14 cellular contexts compared by ENCODE assay signal in the genomic region with DNA sequence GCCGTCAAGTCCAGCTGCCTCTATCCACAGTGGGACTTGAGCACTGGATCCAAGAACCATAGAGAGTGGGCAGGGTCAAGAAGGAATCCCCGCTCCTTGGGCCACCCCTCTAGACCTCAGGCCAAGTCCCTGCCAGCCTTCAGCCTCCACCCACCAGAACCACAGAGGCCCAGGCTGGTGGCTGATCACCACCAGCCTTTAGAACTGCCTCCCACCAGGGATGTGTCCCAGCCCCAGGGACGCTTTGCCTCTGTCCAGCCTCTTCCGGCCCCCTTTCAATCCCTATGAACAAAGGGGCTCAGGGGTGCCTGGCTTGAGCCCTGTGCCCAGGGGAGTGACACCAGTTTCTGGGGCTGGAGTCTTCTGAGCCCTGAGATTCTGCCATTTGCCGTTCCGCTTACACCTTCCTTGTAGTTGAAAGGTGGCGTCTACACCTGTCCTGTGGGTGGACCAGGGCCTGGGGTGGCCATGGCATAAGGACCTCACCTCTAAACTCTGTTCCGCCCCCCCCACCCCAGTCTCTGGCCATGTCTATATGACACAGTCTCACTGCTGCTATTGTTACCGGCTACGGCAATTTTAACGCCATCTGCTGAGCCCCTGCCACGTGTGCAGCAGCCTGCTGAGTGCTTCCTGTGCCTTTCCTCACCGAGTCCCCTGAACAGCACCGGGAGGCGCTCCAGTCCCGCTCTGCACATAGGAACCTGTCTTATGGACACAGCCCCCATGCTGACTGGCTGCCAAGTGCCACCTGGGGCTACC. TPM values are rescaled to one million over a fixed set of nuclear protein-coding genes. Genes with fewer than 3 reads are reported as not detected.
DNase-seq lines count a peak whose midpoint lies in the region; ATAC-seq and TF ChIP-seq lines count a peak whose summit lies in the region.
"Had no signal": no experiment of that assay in that cellular context is flagged by ENCODE, and none has a peak within 500 bp of the region (broad histone marks: within the 10 kb centered on the region; RNA-seq: fewer than 3 reads in every experiment).

No MANE protein-coding gene starts in this region.

- no peak for ATAC-seq in GM21367 (IDR thresholded peaks at IDR 0.05; ENCODE audit: unreplicated experiment)
- ATAC-seq: activated naive CD4-positive, alpha-beta T cell treated with anti-CD3 and anti-CD28 coated beads, Interleukin-2, amount 50 U/mL, for 72 hours; K562 had no signal

- no peak overlapping the region for H3K4me3 Mint-ChIP-seq in activated T-helper 2 cell treated with anti-CD3 and anti-CD28 coated beads, Interferon-gamma antibody, Interleukin-2, Interleukin-4, amounts not matched to agents 10 μg/mL and 5 μg/mL and 100 μg/mL, durations not matched to agents 14 hours and 24 hours and 36 hours (ENCODE audit: low read depth)

- peak; percentile 53 for DNase-seq in NCI-H82 (lab: John Stamatoyannopoulos, UW)
- no peak for DNase-seq in NCI-H82 treated with DMSO at 0.1 percent for 48 hours (lab: John Stamatoyannopoulos, UW; ENCODE audit: unreplicated experiment)
- DNase-seq in NCI-H1694 treated with DMSO at 0.1 percent for 48 hours (lab: John Stamatoyannopoulos, UW) = peak; percentile 87
- DNase-seq in dorsolateral prefrontal cortex = peak in 7 of 10 donors; percentile 21 to 53 (median 35)
- DNase-seq in trophoblast cell = no peak
- no peak for DNase-seq in activated T-helper 2 cell treated with anti-CD3 and anti-CD28 coated beads, Interferon-gamma antibody, Interleukin-2, Interleukin-4, amounts not matched to agents 10 μg/mL and 5 μg/mL and 100 μg/mL, durations not matched to agents 14 hours and 24 hours and 36 hours (ENCODE audit: low spot score)
- DNase-seq in NCI-H2029 (lab: John Stamatoyannopoulos, UW) = no peak
- DNase-seq: colonic mucosa; NCI-H510A treated with DMSO at 0.1 percent for 48 hours; stimulated activated CD4-positive, alpha-beta T cell treated with anti-CD3 and anti-CD28 coated beads, Interleukin-15, amount 100 ng/mL, for 24 hours had no signal

- no peaks in the 10 kb centered on the region for H3K79me2 ChIP-seq in trophoblast cell (ENCODE audit: control insufficient read depth, insufficient read depth, low read length, poor library complexity)

- H3K27ac Mint-ChIP-seq in activated T-helper 2 cell treated with anti-CD3 and anti-CD28 coated beads, Interferon-gamma antibody, Interleukin-2, Interleukin-4, amounts not matched to agents 10 μg/mL and 5 μg/mL and 100 μg/mL, durations not matched to agents 14 hours and 24 hours and 36 hours = no peak overlapping the region
- H3K27ac Mint-ChIP-seq: activated naive CD4-positive, alpha-beta T cell treated with anti-CD3 and anti-CD28 coated beads, Interleukin-2, amount 50 U/mL, for 72 hours had no signal

- no peaks in the 10 kb centered on the region for H3K4me1 Mint-ChIP-seq in activated T-helper 2 cell treated with anti-CD3 and anti-CD28 coated beads, Interferon-gamma antibody, Interleukin-2, Interleukin-4, amounts not matched to agents 10 μg/mL and 5 μg/mL and 100 μg/mL, durations not matched to agents 14 hours and 24 hours and 36 hours (ENCODE audit: low read depth)

- peak overlapping the region; percentile 4 for H3K14ac ChIP-seq in trophoblast cell (ENCODE audit: low read length)

- WGBS in trophoblast cell (ENCODE audit: extremely low coverage, insufficient coverage, insufficient read length) = no CpG with 5 or more reads among the region's 16 CpGs

- no peak overlapping the region for H3K27ac ChIP-seq in dorsolateral prefrontal cortex
- H3K27ac ChIP-seq in trophoblast cell (ENCODE audit: low read depth, low read length) = peak overlapping the region; percentile 46
- H3K27ac ChIP-seq: colonic mucosa had no signal

- H3K4ac ChIP-seq in trophoblast cell (ENCODE audit: low read depth, low read length) = no peak overlapping the region

- H3K79me1 ChIP-seq in trophoblast cell (ENCODE audit: low read length) = peaks cover 24% of the 10 kb centered on the region

- no peak for TF ChIP-seq CTCF in dorsolateral prefrontal cortex (IDR thresholded peaks at IDR 0.05 in 54 of 56, conservative IDR thresholded peaks at IDR 0.05 in 2 of 56; ENCODE audit: low read depth in 1 of 56, partially characterized antibody in 56 of 56)

- peak overlapping the region; percentile 22 for H4K91ac ChIP-seq in trophoblast cell (ENCODE audit: low read depth, low read length)

- H3K23ac ChIP-seq in trophoblast cell (ENCODE audit: low read length) = no peak overlapping the region

- no peak overlapping the region for H3K4me2 ChIP-seq in trophoblast cell (ENCODE audit: low read length)

- intact Hi-C loops in dorsolateral prefrontal cortex (cut with DNase I) = loop anchor here (5.0 kb wide), 2 partner anchors 35 to 130 kb away; a partner anchor contains a TSS
- intact Hi-C loops in activated T-helper 2 cell treated with anti-CD3 and anti-CD28 coated beads, Interferon-gamma antibody, Interleukin-2, Interleukin-4, amounts not matched to agents 10 μg/mL and 5 μg/mL and 100 μg/mL, durations not matched to agents 14 hours and 24 hours and 36 hours (cut with micrococcal nuclease) = no loop called here

- no peak overlapping the region for H4K8ac ChIP-seq in trophoblast cell (ENCODE audit: low read depth, low read length)

- peak overlapping the region; percentile 9 for H3K18ac ChIP-seq in trophoblast cell (ENCODE audit: low read length)

- no peak overlapping the region for H3K4me3 ChIP-seq in dorsolateral prefrontal cortex
- H3K4me3 ChIP-seq in trophoblast cell (ENCODE audit: low read depth, low read length) = no peak overlapping the region
- H3K4me3 ChIP-seq: colonic mucosa, K562 had no signal

- H3K36me3 ChIP-seq in trophoblast cell (ENCODE audit: control insufficient read depth in 1 of 2, insufficient read depth in 2 of 2, low read length in 2 of 2) = peaks cover 37 to 42% of the 10 kb centered on the region in 2 experiments
- H3K36me3 ChIP-seq: colonic mucosa had no signal

- H3K9ac ChIP-seq in trophoblast cell (ENCODE audit: low read length) = no peak overlapping the region

- peaks cover 6% of the 10 kb centered on the region for H3K9me3 ChIP-seq in trophoblast cell (ENCODE audit: insufficient read depth, low read depth, low read length)
- H3K9me3 ChIP-seq: colonic mucosa had no signal

- H4K12ac ChIP-seq in trophoblast cell (ENCODE audit: low read depth, low read length) = no peak overlapping the region

- H2AFZ ChIP-seq in trophoblast cell (ENCODE audit: insufficient read depth, low read length, poor library complexity) = no peak overlapping the region

- peaks cover 23 to 32% of the 10 kb centered on the region in 2 experiments for H3K4me1 ChIP-seq in trophoblast cell (ENCODE audit: control insufficient read depth in 1 of 2, insufficient read depth in 2 of 2, low read length in 2 of 2)
- H3K4me1 ChIP-seq: colonic mucosa had no signal

- peak overlapping the region; percentile 23 for H2BK12ac ChIP-seq in trophoblast cell (ENCODE audit: low read length)

- no peaks in the 10 kb centered on the region for H3K27me3 Mint-ChIP-seq in activated T-helper 2 cell treated with anti-CD3 and anti-CD28 coated beads, Interferon-gamma antibody, Interleukin-2, Interleukin-4, amounts not matched to agents 10 μg/mL and 5 μg/mL and 100 μg/mL, durations not matched to agents 14 hours and 24 hours and 36 hours (ENCODE audit: low read depth)

- H2BK5ac ChIP-seq in trophoblast cell (ENCODE audit: low read depth, low read length, poor library complexity) = no peak overlapping the region

- H3K27me3 ChIP-seq in dorsolateral prefrontal cortex = no peaks in the 10 kb centered on the region
- no peaks in the 10 kb centered on the region for H3K27me3 ChIP-seq in trophoblast cell (ENCODE audit: insufficient read depth, low read length)
- H3K27me3 ChIP-seq: colonic mucosa had no signal

- no peaks in the 10 kb centered on the region for H3K36me3 Mint-ChIP-seq in activated T-helper 2 cell treated with anti-CD3 and anti-CD28 coated beads, Interferon-gamma antibody, Interleukin-2, Interleukin-4, amounts not matched to agents 10 μg/mL and 5 μg/mL and 100 μg/mL, durations not matched to agents 14 hours and 24 hours and 36 hours (ENCODE audit: low read depth)

- H2BK120ac ChIP-seq in trophoblast cell (ENCODE audit: insufficient read depth, low read length, poor library complexity) = peak overlapping the region; percentile 2

- H3K9me3 Mint-ChIP-seq in activated T-helper 2 cell treated with anti-CD3 and anti-CD28 coated beads, Interferon-gamma antibody, Interleukin-2, Interleukin-4, amounts not matched to agents 10 μg/mL and 5 μg/mL and 100 μg/mL, durations not matched to agents 14 hours and 24 hours and 36 hours = no peaks in the 10 kb centered on the region
- H3K9me3 Mint-ChIP-seq: activated naive CD4-positive, alpha-beta T cell treated with anti-CD3 and anti-CD28 coated beads, Interleukin-2, amount 50 U/mL, for 72 hours had no signal

- H2AK5ac ChIP-seq in trophoblast cell (ENCODE audit: low read length) = no peak overlapping the region

RNA-seq across cellular contexts. Expression of a gene that starts 35.7 kb away (rescaled TPM):
- total RNA-seq in dorsolateral prefrontal cortex = under 1 TPM in 2 of 120 experiments, not detected in 118; 0.64 to 0.72 TPM
- polyA plus RNA-seq in trophoblast cell (2013) = 0.07 and 0.08 TPM in 2 replicates
- total RNA-seq in activated T-helper 2 cell treated with anti-CD3 and anti-CD28 coated beads, Interferon-gamma antibody, Interleukin-2, Interleukin-4, amounts not matched to agents 10 μg/mL and 5 μg/mL and 100 μg/mL, durations not matched to agents 14 hours and 24 hours and 36 hours = not detected in 2 replicates
- total RNA-seq: activated naive CD4-positive, alpha-beta T cell treated with anti-CD3 and anti-CD28 coated beads, Interleukin-2, amount 50 U/mL, for 72 hours had no signal
- polyA plus RNA-seq: K562, neural cell had no signal

RNA-seq across cellular contexts. Expression of a gene that starts 42.5 kb away (rescaled TPM):
- under 1 TPM in 1 of 120 experiments, not detected in 119; 0.72 TPM for total RNA-seq in dorsolateral prefrontal cortex
- 0.08 TPM in 1 of 2 replicates, not detected in the other for polyA plus RNA-seq in trophoblast cell (2013)
- total RNA-seq in activated T-helper 2 cell treated with anti-CD3 and anti-CD28 coated beads, Interferon-gamma antibody, Interleukin-2, Interleukin-4, amounts not matched to agents 10 μg/mL and 5 μg/mL and 100 μg/mL, durations not matched to agents 14 hours and 24 hours and 36 hours = not detected in 2 replicates
- total RNA-seq: activated naive CD4-positive, alpha-beta T cell treated with anti-CD3 and anti-CD28 coated beads, Interleukin-2, amount 50 U/mL, for 72 hours had no signal
- polyA plus RNA-seq: K562, neural cell had no signal

Comparison
In these comparisons a context has a peak if more than half of its experiments do, and no peak if none do; other contexts are left out.
1. DNase-seq: peak in NCI-H82 (single experiment), NCI-H1694 treated with DMSO at 0.1 percent for 48 hours (single experiment) and dorsolateral prefrontal cortex (7 of 10); none in NCI-H82 treated with DMSO at 0.1 percent for 48 hours (single experiment), trophoblast cell (0 of 2), activated T-helper 2 cell treated with anti-CD3 and anti-CD28 coated beads, Interferon-gamma antibody, Interleukin-2, Interleukin-4, amounts not matched to agents 10 μg/mL and 5 μg/mL and 100 μg/mL, durations not matched to agents 14 hours and 24 hours and 36 hours (single experiment) and NCI-H2029 (single experiment).